ENCODE assay signal across 20 cellular contexts in the genomic region with DNA sequence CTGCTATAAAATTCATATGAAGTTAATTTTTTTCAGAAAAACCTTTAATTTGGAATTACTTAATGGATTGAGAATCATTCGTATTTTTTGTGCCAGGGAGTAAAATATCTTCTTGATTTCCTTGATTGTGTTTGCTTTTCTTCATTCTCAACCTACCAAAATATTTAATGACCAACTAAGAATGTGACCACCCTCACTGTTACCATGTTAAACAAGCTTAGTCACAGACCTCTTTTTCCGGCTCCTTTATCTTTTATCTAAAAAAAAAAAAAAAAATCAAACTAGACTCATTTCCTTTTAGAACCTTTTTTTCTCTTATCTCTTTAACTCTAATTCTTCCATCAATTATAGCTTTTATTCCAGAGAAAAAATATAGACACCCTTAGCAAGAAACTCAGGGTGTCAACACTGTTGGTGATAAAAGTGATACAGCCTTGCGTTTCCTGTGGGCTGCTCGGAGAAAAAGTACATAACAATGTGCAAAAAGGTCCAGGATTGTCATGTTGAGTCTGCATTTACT. TPM values are rescaled to one million over a fixed set of nuclear protein-coding genes. Genes with fewer than 3 reads are reported as not detected.
DNase-seq lines count a peak whose midpoint lies in the region; ATAC-seq, FAIRE-seq and TF ChIP-seq lines count a peak whose summit lies in the region.
"Had no signal": no experiment of that assay in that cellular context is flagged by ENCODE, and none has a peak within 500 bp of the region (broad histone marks: within the 10 kb centered on the region; RNA-seq: fewer than 3 reads in every experiment).

No MANE protein-coding gene starts in this region.

- no peaks in the 10 kb centered on the region for H3K9me3 ChIP-seq in SK-N-SH
- H3K9me3 ChIP-seq in K562 (replicated peaks; ENCODE audit: control insufficient read depth, insufficient read depth, low read depth, low read length): no peaks in the 10 kb centered on the region
- peaks cover 12% of the 10 kb centered on the region for H3K9me3 ChIP-seq in left ventricle myocardium inferior (replicated peaks)
- H3K9me3 ChIP-seq: BLaER1 had no signal

- POLR2A ChIA-PET in SK-N-SH (lab: Yijun Ruan, JAX): no interaction called here
- POLR2A ChIA-PET in K562 (lab: Yijun Ruan, JAX): no interaction called here

- TF ChIP-seq CTCF in SK-N-SH (IDR thresholded peaks at IDR 0.05) (no peak), K562 (IDR thresholded peaks at IDR 0.05 in 2 of 3, conservative IDR thresholded peaks at IDR 0.05 in 1 of 3; ENCODE audit: insufficient read depth in 2 of 3, low read depth in 1 of 3, low read length in 3 of 3) (no peak), left ventricle myocardium inferior (IDR thresholded peaks at IDR 0.05; ENCODE audit: borderline replicate concordance) (no peak)

- WGBS in SK-N-SH (ENCODE audit: low lambda C conversion rate): 76% methylated on average over 4 of the region's 4 CpGs
- 17% methylated on average over 4 of the region's 4 CpGs for WGBS in K562 (ENCODE audit: insufficient coverage, low coverage, missing lambda C conversion rate)

- in situ Hi-C loops in K562 (cut with MboI): no loop called here

- H3K4me2 ChIP-seq in SK-N-SH (no peak overlapping the region; the same call in 1 of the 2 replicates), K562 (ENCODE audit: insufficient read depth, low read length) (peak overlapping the region; percentile 53; the same call in 1 of the 2 replicates)
- H3K4me2 ChIP-seq: BLaER1, KMS-11 had no signal

- H3K4me1 ChIP-seq in SK-N-SH (ENCODE audit: control insufficient read depth in 1 of 2, insufficient read depth in 2 of 2, low read depth in 1 of 2, low read length in 1 of 2): peaks cover 15% of the 10 kb centered on the region in 2 experiments; a peak in 3 of 4 replicates
- H3K4me1 ChIP-seq in K562 (replicated peaks in 1 of 2; ENCODE audit: control insufficient read depth in 2 of 2, insufficient read depth in 2 of 2, low read length in 2 of 2): 0 out of 5 replicates have a peak, but pooled peaks cover 0 to 4% of the 10 kb centered on the region in 2 experiments
- H3K4me1 ChIP-seq in left ventricle myocardium inferior: no peaks in the 10 kb centered on the region
- H3K4me1 ChIP-seq: BLaER1 had no signal

- no peak for DNase-seq in SK-N-SH
- peak; percentile 9 for DNase-seq in M059J (ENCODE audit: low read depth)
- DNase-seq in K562 (ENCODE audit: extremely low read depth in 1 of 4, low spot score in 3 of 4): no peak
- DNase-seq in iris pigment epithelial cell (ENCODE audit: low read depth): peak; percentile 21
- no peak for DNase-seq in H54 (ENCODE audit: insufficient read length, low spot score)
- no peak for DNase-seq in NCI-H146 (lab: John Stamatoyannopoulos, UW)
- no peak for DNase-seq in left ventricle myocardium inferior
- DNase-seq: CD4-positive, alpha-beta memory T cell; GOT3; NCI-H1048; NCI-H1436 treated with DMSO at 0.1 percent for 48 hours; NCI-H2029 treated with DMSO at 0.1 percent for 48 hours; NCI-H2171 had no signal

- H3K9me2 ChIP-seq in SK-N-SH: no peaks in the 10 kb centered on the region

- no peak for TF ChIP-seq EP300 in SK-N-SH (IDR thresholded peaks at IDR 0.05; ENCODE audit: borderline replicate concordance in 1 of 2, low read depth in 1 of 2, low read length in 1 of 2)
- no peak for TF ChIP-seq EP300 in K562 (IDR thresholded peaks at IDR 0.05; ENCODE audit: low read length)

- TF ChIP-seq POLR2A in K562 (conservative IDR thresholded peaks at IDR 0.05) (no peak), H54 (IDR thresholded peaks at IDR 0.05; ENCODE audit: low read depth, low read length) (no peak)

- H3K9me1 ChIP-seq in K562 (ENCODE audit: control insufficient read depth, insufficient read depth, low read length): no peaks in the 10 kb centered on the region

- CTCF ChIA-PET in SK-N-SH (lab: Yijun Ruan, JAX) (no interaction called here), K562 (lab: Yijun Ruan, JAX; ENCODE audit: low intra/inter-chr PET ratio) (no interaction called here)

- TF ChIP-seq RAD21 in SK-N-SH (IDR thresholded peaks at IDR 0.05; ENCODE audit: low read length) (no peak), K562 (CRISPR knock-in tag; conservative IDR thresholded peaks at IDR 0.05 in 1 of 2, IDR thresholded peaks at IDR 0.05 in 1 of 2) (no peak)

- intact Hi-C loops in K562 (cut with micrococcal nuclease): no loop called here
- intact Hi-C loops in left ventricle myocardium inferior (cut with micrococcal nuclease): no loop called here

- no peak overlapping the region for H3K9ac ChIP-seq in SK-N-SH
- no peak overlapping the region for H3K9ac ChIP-seq in K562 (ENCODE audit: insufficient read depth in 1 of 2, low read depth in 2 of 2, low read length in 2 of 2)
- H3K9ac ChIP-seq: BLaER1, KMS-11 had no signal

- H3K4me3 ChIP-seq in SK-N-SH (ENCODE audit: low read depth in 2 of 2, low read length in 1 of 2): no peak overlapping the region
- H3K4me3 ChIP-seq in K562: no peak overlapping the region
- no peak overlapping the region for H3K4me3 ChIP-seq in left ventricle myocardium inferior
- H3K4me3 ChIP-seq: BLaER1 had no signal

- ATAC-seq in SK-N-SH treated with all-trans-retinoic acid at 6 μM for 48 hours (no peak), K562 (no peak; the same call in 2 of the 3 replicates)
- ATAC-seq: Right ventricle myocardium inferior had no signal

- H3K36me3 ChIP-seq in SK-N-SH (replicated peaks in 1 of 2; ENCODE audit: control insufficient read depth in 1 of 2, insufficient read depth in 2 of 2, low read length in 1 of 2) (no peaks in the 10 kb centered on the region), K562 (ENCODE audit: control insufficient read depth, insufficient read depth, low read length) (no peaks in the 10 kb centered on the region), left ventricle myocardium inferior (no peaks in the 10 kb centered on the region)
- H3K36me3 ChIP-seq: BLaER1 had no signal

- H4K20me1 ChIP-seq in SK-N-SH (ENCODE audit: insufficient read depth) (no peaks in the 10 kb centered on the region), K562 (replicated peaks; ENCODE audit: control insufficient read depth, insufficient read depth, low read length) (no peaks in the 10 kb centered on the region)
- H4K20me1 ChIP-seq: BLaER1 had no signal

- peaks cover 32% of the 10 kb centered on the region for H3F3A ChIP-seq in SK-N-SH (replicated peaks; ENCODE audit: insufficient read depth)

- H3K27ac ChIP-seq in SK-N-SH (ENCODE audit: low read depth in 2 of 2, low read length in 1 of 2) (peak overlapping the region; percentile 44 to 67; a peak in 3 of 4 replicates), K562 (ENCODE audit: extremely low read depth, low read depth, low read length) (no peak overlapping the region), left ventricle myocardium inferior (replicated peaks) (no peak overlapping the region)
- H3K27ac ChIP-seq: 22Rv1, BLaER1, KMS-11 had no signal

- peak overlapping the region; percentile 42; the same call in 1 of the 2 replicates for H2AFZ ChIP-seq in SK-N-SH (ENCODE audit: low read depth)
- peak overlapping the region; percentile 80 for H2AFZ ChIP-seq in K562 (ENCODE audit: low read depth, low read length)

- FAIRE-seq in K562 (lab: Jason Lieb, UNC): no peak
- FAIRE-seq in H54 (lab: Jason Lieb, UNC): no peak
- FAIRE-seq: RCC 7860 had no signal

- H3K79me2 ChIP-seq in SK-N-SH (ENCODE audit: insufficient read depth) (no peaks in the 10 kb centered on the region), K562 (ENCODE audit: control insufficient read depth, insufficient read depth, low read length) (no peaks in the 10 kb centered on the region)

- H3K27me3 ChIP-seq in SK-N-SH (ENCODE audit: insufficient read depth) (no peaks in the 10 kb centered on the region), K562 (ENCODE audit: control insufficient read depth in 2 of 2, insufficient read depth in 2 of 2, low read length in 2 of 2) (no peaks in the 10 kb centered on the region), left ventricle myocardium inferior (ENCODE audit: low read depth) (no peaks in the 10 kb centered on the region)
- H3K27me3 ChIP-seq: BLaER1 had no signal

- BruUV-seq in K562 (replicated peaks; lab: Mats Ljungman, UMichigan): no TSS peak

TF ChIP-seq in SK-N-SH, 30 proteins besides CTCF, POLR2A, EP300 and RAD21:
- no peak for TF ChIP-seq FOSL2 (IDR thresholded peaks at IDR 0.05; ENCODE audit: borderline replicate concordance, low read depth)
- TF ChIP-seq FOXM1 (IDR thresholded peaks at IDR 0.05; ENCODE audit: low read depth): no peak
- TF ChIP-seq FOXJ3 (CRISPR knock-in tag; IDR thresholded peaks at IDR 0.05): no peak

TF ChIP-seq in SK-N-SH treated with all-trans-retinoic acid at 6 μM for 48 hours, 23 proteins besides CTCF, POLR2A, EP300 and RAD21:
- TF ChIP-seq ARNTL (CRISPR knock-in tag; IDR thresholded peaks at IDR 0.05; ENCODE audit: borderline replicate concordance, low read depth) (no peak), PPARA (CRISPR knock-in tag; IDR thresholded peaks at IDR 0.05; ENCODE audit: borderline replicate concordance) (no peak)

TF ChIP-seq in K562, 482 proteins besides CTCF, POLR2A, EP300 and RAD21 (continues in another document):
- TF ChIP-seq SMARCA4 (IDR thresholded peaks at IDR 0.05) (peak; percentile 23; the same call in 1 of the 2 replicates), ZNF384 (IDR thresholded peaks at IDR 0.05; ENCODE audit: low read depth, low read length) (0 out of 2 replicates have a peak, but pooled peaks have one; percentile 34), FOSL1 (tag; conservative IDR thresholded peaks at IDR 0.05) (peak; percentile 22; the same call in 1 of the 2 replicates)

RNA-seq across cellular contexts. Expression of gene HPGDS, which starts 20.6 kb away (rescaled TPM):
- not detected in 2 replicates for polyA plus RNA-seq in SK-N-SH (2012; rRNA removed)
- not detected in 2 replicates for polyA plus RNA-seq in SK-N-SH (2012; cell fraction: cytosol; rRNA removed)
- not detected in 2 replicates for polyA plus RNA-seq in SK-N-SH (2012; cell fraction: nucleus; rRNA removed)
- not detected in 2 replicates for total RNA-seq in M059J (2014; rRNA removed; shearing (Covaris generic))
- not detected in 2 replicates for total RNA-seq in K562 (2011; cell fraction: chromatin; rRNA removed; ENCODE audit: low replicate concordance)
- total RNA-seq in K562 (2011; cell fraction: nucleolus; rRNA removed): not detected in 2 replicates
- not detected in 2 replicates for total RNA-seq in K562 (2011; cell fraction: nucleoplasm; rRNA removed)
- total RNA-seq in K562 (2014; rRNA removed): not detected in 2 replicates
- 0.16 TPM in 1 of 2 replicates, not detected in the other for total RNA-seq in K562 (2014; rRNA removed; fragmentation: Illumina TruSeq; extraction: Trizol)
- 0.36 and 0.53 TPM in 2 replicates for total RNA-seq in K562 (2015; rRNA removed; fragmentation: Illumina TruSeq; extraction: Trizol)
- not detected in 2 replicates for total RNA-seq in K562 (2021)
- 0.07 TPM in 1 of 2 replicates, not detected in the other for polyA plus RNA-seq in K562 (2011; rRNA removed)
- polyA plus RNA-seq in K562 (2011; cell fraction: cytosol; rRNA removed): not detected in 2 replicates
- not detected in 2 replicates for polyA plus RNA-seq in K562 (2011; cell fraction: nucleus; rRNA removed)
- 0.17 and 0.33 TPM in 2 replicates for polyA plus RNA-seq in K562 (2012)
- 0.19 TPM in 1 of 2 replicates, not detected in the other for polyA plus RNA-seq in K562 (2014; fragmentation: Illumina TruSeq; extraction: Trizol)
- under 1 TPM; 0.07 to 0.14 TPM for polyA plus RNA-seq in K562 (2014; fragmentation: Nextera tagmentation; extraction: Ambion mirVana)
- not detected in 2 replicates for polyA plus RNA-seq in K562 (2014; rRNA removed)
- polyA minus RNA-seq in K562 (2011; rRNA and poly(A)+ RNA removed): not detected in 2 replicates
- polyA minus RNA-seq in K562 (2011; cell fraction: cytosol; rRNA and poly(A)+ RNA removed): not detected in 2 replicates
- not detected in 2 replicates for polyA minus RNA-seq in K562 (2011; cell fraction: nucleus; rRNA and poly(A)+ RNA removed)
- total RNA-seq in left ventricle myocardium inferior: 2.3 TPM
- total RNA-seq: MCF 10A had no signal
- polyA plus RNA-seq: CD4-positive, alpha-beta memory T cell had no signal

Comparison
In these comparisons a context has a peak if more than half of its experiments do, and no peak if none do; other contexts are left out.
1. DNase-seq: peak in M059J (single experiment) and iris pigment epithelial cell (single experiment); none in SK-N-SH (single experiment), K562 (0 of 4), H54 (single experiment), NCI-H146 (single experiment) and left ventricle myocardium inferior (single experiment).
2. H3K27ac ChIP-seq: peak in SK-N-SH (2 of 2); none in K562 (single experiment) and left ventricle myocardium inferior (single experiment).